In genomic region chr9:121326924-121327613, GRCh38 we compare ENCODE assay signal across 15 cellular contexts. TPM values are rescaled to one million over a fixed set of nuclear protein-coding genes. Genes with fewer than 3 reads are reported as not detected.
DNase-seq lines count a peak whose midpoint lies in the region; ATAC-seq and TF ChIP-seq lines count a peak whose summit lies in the region.
"Had no signal": no experiment of that assay in that cellular context is flagged by ENCODE, and none has a peak within 500 bp of the region (broad histone marks: within the 10 kb centered on the region; RNA-seq: fewer than 3 reads in every experiment).

No MANE protein-coding gene starts in this region.

- WGBS in stomach, 5 donors = 88 to 95% (median 91%) methylated on average over 11 of the region's 11 CpGs

- no peak overlapping the region for H2AFZ ChIP-seq in ACC112 (ENCODE audit: low read length, unreplicated experiment)

- TF ChIP-seq EP300 in stomach (IDR thresholded peaks at IDR 0.05) = no peak

- TF ChIP-seq CTCF in lower lobe of right lung (IDR thresholded peaks at IDR 0.05) = no peak
- no peak for TF ChIP-seq CTCF in stomach (IDR thresholded peaks at IDR 0.05)

- H3K27me3 ChIP-seq in ACC112 (ENCODE audit: insufficient read depth, low read length) (no peaks in the 10 kb centered on the region), lower lobe of right lung (ENCODE audit: low read depth) (no peaks in the 10 kb centered on the region), stomach (no peaks in the 10 kb centered on the region)
- H3K27me3 ChIP-seq: pancreas had no signal

- no peak overlapping the region for H3K4me3 ChIP-seq in ACC112 (ENCODE audit: low read depth, low read length)
- peak overlapping the region; percentile 11 for H3K4me3 ChIP-seq in lower lobe of right lung
- no peak overlapping the region for H3K4me3 ChIP-seq in stomach
- H3K4me3 ChIP-seq: pancreas had no signal

- H3K9me3 ChIP-seq in lower lobe of right lung = no peaks in the 10 kb centered on the region
- H3K9me3 ChIP-seq in stomach = no peaks in the 10 kb centered on the region
- H3K9me3 ChIP-seq: pancreas had no signal

- no peak for ATAC-seq in lower lobe of right lung
- ATAC-seq in esophagus mucosa = no peak
- ATAC-seq: activated CD4-positive, alpha-beta T cell treated with anti-CD3 and anti-CD28 coated beads for 36 hours had no signal

- no peak for TF ChIP-seq POLR2A in stomach (IDR thresholded peaks at IDR 0.05)

- intact Hi-C loops in lower lobe of right lung (cut with DNase I) = loop anchor here (10.0 kb wide), 1 partner anchor 48 kb away; the partner anchor contains the start of gene STOM
- intact Hi-C loops in stomach (cut with DNase I; ENCODE audit: low total_unique reads) = no loop called here

- H3K79me2 ChIP-seq in ACC112 (ENCODE audit: control insufficient read depth, insufficient read depth, low read length, unreplicated experiment) = no peaks in the 10 kb centered on the region

- H3K4me1 ChIP-seq in ACC112 (ENCODE audit: control insufficient read depth, insufficient read depth, low read length, unreplicated experiment) = peaks cover 46% of the 10 kb centered on the region
- peaks cover 60% of the 10 kb centered on the region for H3K4me1 ChIP-seq in lower lobe of right lung
- peaks cover 23 to 82% (median 41%) of the 10 kb centered on the region in 4 donors for H3K4me1 ChIP-seq in stomach

- H3K36me3 ChIP-seq in ACC112 (ENCODE audit: insufficient read depth, low read length) = peaks cover 41% of the 10 kb centered on the region
- H3K36me3 ChIP-seq in lower lobe of right lung = peaks cover 98% of the 10 kb centered on the region
- H3K36me3 ChIP-seq in stomach = peaks cover 90 to 99% (median 97%) of the 10 kb centered on the region in 4 donors

- DNase-seq in lower lobe of right lung (no peak), stomach (no peak), DMS79 (lab: John Stamatoyannopoulos, UW) (no peak), NCI-H1417 treated with DMSO at 0.1 percent for 48 hours (lab: John Stamatoyannopoulos, UW) (no peak), NCI-H446 (lab: John Stamatoyannopoulos, UW) (no peak)
- DNase-seq: activated CD4-positive, alpha-beta T cell treated with anti-CD3 and anti-CD28 coated beads for 36 hours; activated naive CD8-positive, alpha-beta T cell treated with anti-CD3 and anti-CD28 coated beads for 36 hours; activated T-cell treated with anti-CD3 and anti-CD28 coated beads for 4 hours; KBM-7; NCI-H146; NCI-H526 had no signal

- H3K27ac ChIP-seq in ACC112 (ENCODE audit: low read depth, low read length) (peak overlapping the region; percentile 88), cingulate gyrus (ENCODE audit: low read depth, low read length) (peak overlapping the region; percentile 90), lower lobe of right lung (peak overlapping the region; percentile 86), stomach (peak overlapping the region; percentile 33 to 96 (median 88))

RNA-seq across cellular contexts. Expression of gene STOM, which starts 43.0 kb away (rescaled TPM):
- total RNA-seq in lower lobe of right lung (479 TPM), stomach (100 to 1,000 TPM in 4 of 5 donors, 10 to 100 TPM in 1; 85.7 to 238 (median 137) TPM), esophagus mucosa (65.5 TPM)
- 100 to 1,000 TPM in 1 of 3 donors, 10 to 100 TPM in 2; 35.3 to 174 (median 45.6) TPM for polyA plus RNA-seq in stomach

RNA-seq across cellular contexts. Expression of gene GSN, which starts 59.1 kb away (rescaled TPM):
- 388 TPM for total RNA-seq in lower lobe of right lung
- 100 to 1,000 TPM; 385 to 909 (median 565) TPM for total RNA-seq in stomach
- 100 to 1,000 TPM; 215 to 742 (median 424) TPM for polyA plus RNA-seq in stomach
- total RNA-seq in esophagus mucosa = 270 TPM
